22 cellular contexts compared by ENCODE assay signal in genomic region chrX:45518552-45518951, GRCh38.
DNase-seq lines count a peak whose midpoint lies in the region; ATAC-seq and TF ChIP-seq lines count a peak whose summit lies in the region.
"Had no signal": no experiment of that assay in that cellular context is flagged by ENCODE, and none has a peak within 500 bp of the region (broad histone marks: within the 10 kb centered on the region; RNA-seq: fewer than 3 reads in every experiment).

No MANE protein-coding gene starts in this region.

- RAD21 ChIA-PET in HCT116 (lab: Charles Lee; ENCODE audit: low non-redundant PET in 1 of 2, low total read pairs in 2 of 2, uncharacterized antibody in 2 of 2, unreplicated experiment in 2 of 2): no interaction called here

- TF ChIP-seq POLR2A in HCT116 (IDR thresholded peaks at IDR 0.05; ENCODE audit: borderline replicate concordance, extremely low read depth, insufficient read depth, insufficient read length): no peak

- DNase-seq in HCT116 (ENCODE audit: low read depth, low spot score) (no peak), RWPE2 (ENCODE audit: low spot score) (no peak), fibroblast of peridontal ligament (ENCODE audit: extremely low read depth) (peak; percentile 50), NCI-H1694 treated with DMSO at 0.1 percent for 48 hours (lab: John Stamatoyannopoulos, UW) (no peak), NCI-H2107 (lab: John Stamatoyannopoulos, UW) (no peak), NCI-H82 (lab: John Stamatoyannopoulos, UW) (no peak), dermis blood vessel endothelial cell (no peak)
- DNase-seq: DMS153, DND-41, H9, NCI-H1092, NCI-H1417 treated with DMSO at 0.1 percent for 48 hours, NCI-H187, NCI-H2081 treated with DMSO at 0.1 percent for 48 hours, NCI-H2171 treated with DMSO at 0.1 percent for 48 hours, NCI-H345, NCI-H510A treated with DMSO at 0.1 percent for 48 hours, NCI-H748 treated with DMSO at 0.1 percent for 48 hours, Right ventricle myocardium superior, T-helper 1 cell had no signal

- H3K79me2 ChIP-seq in HCT116 (ENCODE audit: insufficient read depth, low read length): no peaks in the 10 kb centered on the region

- H3K9me3 ChIP-seq in HCT116 (ENCODE audit: control insufficient read depth in 1 of 2, insufficient read depth in 1 of 2, low read depth in 1 of 2, low read length in 2 of 2): no peaks in the 10 kb centered on the region
- H3K9me3 ChIP-seq in RWPE2 (ENCODE audit: severe bottlenecking): no peaks in the 10 kb centered on the region
- H3K9me3 ChIP-seq: SJSA1 had no signal

- no peaks in the 10 kb centered on the region for H3K9me2 ChIP-seq in HCT116 (ENCODE audit: insufficient read depth)

- no peaks in the 10 kb centered on the region; a peak in 1 of 4 replicates for H3K36me3 ChIP-seq in HCT116 (ENCODE audit: control insufficient read depth in 1 of 2, insufficient read depth in 2 of 2, low read length in 2 of 2)
- no peaks in the 10 kb centered on the region for H3K36me3 ChIP-seq in RWPE2 (ENCODE audit: low read depth)
- H3K36me3 ChIP-seq: SJSA1 had no signal

- ATAC-seq in HCT116: no peak
- ATAC-seq in RWPE2 (ENCODE audit: low read depth): no peak

- BruUV-seq in HCT116 (replicated peaks; lab: Mats Ljungman, UMichigan): no TSS peak

- peak overlapping the region; percentile 26; the same call in 1 of the 2 replicates for H3K9ac ChIP-seq in HCT116 (ENCODE audit: low read length)
- H3K9ac ChIP-seq: KMS-11 had no signal

- H3K27me3 ChIP-seq in HCT116 (ENCODE audit: insufficient read depth, low read length) (no peaks in the 10 kb centered on the region), RWPE2 (ENCODE audit: insufficient read depth, poor library complexity, severe bottlenecking) (no peaks in the 10 kb centered on the region)
- H3K27me3 ChIP-seq: SJSA1 had no signal

- CTCF ChIA-PET in HCT116 (lab: Charles Lee): interaction anchor here (1.4 kb wide), 1 partner anchor 857 kb away, joined by 3 read pairs; no protein-coding TSS in a partner anchor

- H3K27ac ChIP-seq in HCT116 (ENCODE audit: low read depth, low read length): peak overlapping the region; percentile 91; the same call in 1 of the 2 replicates
- peak overlapping the region; percentile 93 for H3K27ac ChIP-seq in RWPE2 (ENCODE audit: poor library complexity, severe bottlenecking)
- H3K27ac ChIP-seq: KMS-11, SJSA1 had no signal

- peaks cover 26 to 49% of the 10 kb centered on the region in 2 experiments for H3K4me1 ChIP-seq in HCT116 (ENCODE audit: control insufficient read depth in 1 of 2, insufficient read depth in 2 of 2, low read length in 2 of 2)
- peaks cover 28% of the 10 kb centered on the region for H3K4me1 ChIP-seq in RWPE2 (ENCODE audit: insufficient read depth, poor library complexity, severe bottlenecking)

- no peak for TF ChIP-seq CTCF in HCT116 (IDR thresholded peaks at IDR 0.05 in 2 of 3, conservative IDR thresholded peaks at IDR 0.05 in 1 of 3; ENCODE audit: borderline replicate concordance in 1 of 3, insufficient read depth in 1 of 3, low read depth in 2 of 3, low read length in 2 of 3)
- no peak for TF ChIP-seq CTCF in RWPE2 (IDR thresholded peaks at IDR 0.05; ENCODE audit: poor library complexity, severe bottlenecking)

- H3K4me2 ChIP-seq in HCT116 (ENCODE audit: low read length): no peak overlapping the region
- H3K4me2 ChIP-seq: KMS-11 had no signal

- H4K20me1 ChIP-seq in HCT116 (ENCODE audit: insufficient read depth): no peaks in the 10 kb centered on the region

- POLR2A ChIA-PET in HCT116 (lab: Charles Lee): no interaction called here

- H3K4me3 ChIP-seq in HCT116 (replicated peaks in 1 of 2; ENCODE audit: low read depth in 1 of 2, low read length in 2 of 2): no peak overlapping the region
- no peak overlapping the region for H3K4me3 ChIP-seq in RWPE2 (ENCODE audit: severe bottlenecking)
- H3K4me3 ChIP-seq: SJSA1 had no signal

- TF ChIP-seq RAD21 in HCT116 (IDR thresholded peaks at IDR 0.05; ENCODE audit: low read depth): no peak

- intact Hi-C loops in HCT116 (cut with micrococcal nuclease): loop anchor here (5.0 kb wide), 1 partner anchor 239 kb away; no protein-coding TSS in a partner anchor

- no peak overlapping the region for H2AFZ ChIP-seq in HCT116 (ENCODE audit: low read depth, low read length, poor library complexity, severe bottlenecking)

TF ChIP-seq in HCT116, 20 proteins besides CTCF, POLR2A, EP300 and RAD21:
- TF ChIP-seq ZFX (IDR thresholded peaks at IDR 0.05) (no peak), ZNF274 (IDR thresholded peaks at IDR 0.05; ENCODE audit: low read depth, low read length) (no peak), YY1 (IDR thresholded peaks at IDR 0.05; ENCODE audit: extremely low read depth, insufficient replicate concordance, low read depth, low read length) (no peak), JUND (IDR thresholded peaks at IDR 0.05) (no peak), FOSL1 (IDR thresholded peaks at IDR 0.05; ENCODE audit: low read depth) (no peak), EZH2 (IDR thresholded peaks at IDR 0.05) (no peak)
TF ChIP-seq in HCT116: peak in this region for 0.
